ENCODE assay signal across 8 cellular contexts in the genomic region with DNA sequence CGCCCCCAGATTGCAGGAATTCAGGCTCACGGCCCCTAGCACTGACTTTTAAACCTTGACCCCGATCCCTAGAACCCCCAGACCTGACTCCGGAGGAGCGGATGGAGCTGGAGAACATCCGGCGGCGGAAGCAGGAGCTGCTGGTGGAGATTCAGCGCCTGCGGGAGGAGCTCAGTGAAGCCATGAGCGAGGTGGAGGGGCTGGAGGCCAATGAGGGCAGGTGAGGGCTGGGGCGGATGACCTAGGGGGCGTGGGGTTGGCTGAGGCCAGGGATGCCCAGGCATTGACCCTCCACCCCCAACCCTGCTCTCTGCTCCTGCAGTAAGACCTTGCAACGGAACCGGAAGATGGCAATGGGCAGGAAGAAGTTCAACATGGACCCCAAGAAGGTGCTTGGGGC. TPM values are rescaled to one million over a fixed set of nuclear protein-coding genes. Genes with fewer than 3 reads are reported as not detected.
A peak's percentile ranks its signal among the peaks of the same experiment; 100 is the strongest.
DNase-seq lines count a peak whose midpoint lies in the region; ATAC-seq, FAIRE-seq and TF ChIP-seq lines count a peak whose summit lies in the region.

No MANE protein-coding gene starts in this region.

- H3K27ac Mint-ChIP-seq in mesothelial cell of epicardium, result peak overlapping the region; percentile 66

- H3K36me3 Mint-ChIP-seq in mesothelial cell of epicardium, result peaks cover 21% of the 10 kb centered on the region

- H3K27me3 Mint-ChIP-seq in mesothelial cell of epicardium (ENCODE audit: low read depth), result no peaks in the 10 kb centered on the region

- WGBS in aorta, 2 donors, result 63 to 69% methylated on average over 15 of the region's 15 CpGs

- H3K4me1 ChIP-seq in left ventricle myocardium inferior (peaks cover 33% of the 10 kb centered on the region), breast epithelium (peaks cover 4 to 31% of the 10 kb centered on the region in 2 donors), aorta (ENCODE audit: control insufficient read depth in 1 of 2, insufficient read depth in 2 of 2, low read length in 2 of 2) (no peaks in the 10 kb centered on the region)

- no peaks in the 10 kb centered on the region for H3K9me3 Mint-ChIP-seq in mesothelial cell of epicardium

- FAIRE-seq in GM19239 (lab: Jason Lieb, UNC), result no peak

- intact Hi-C loops in left ventricle myocardium inferior (cut with micrococcal nuclease), result no loop called here
- intact Hi-C loops in Right ventricle myocardium inferior (cut with DNase I), result no loop called here
- intact Hi-C loops in breast epithelium (cut with DNase I; ENCODE audit: low total_unique reads), result no loop called here
- intact Hi-C loops in aorta (cut with DNase I), result no loop called here

- no peaks in the 10 kb centered on the region for H3K27me3 ChIP-seq in left ventricle myocardium inferior (ENCODE audit: low read depth)
- no peaks in the 10 kb centered on the region for H3K27me3 ChIP-seq in breast epithelium
- H3K27me3 ChIP-seq in aorta (ENCODE audit: control insufficient read depth in 1 of 2, insufficient read depth in 2 of 2, low read length in 1 of 2), result no peaks in the 10 kb centered on the region

- peak overlapping the region; percentile 96 for H3K4me3 ChIP-seq in left ventricle myocardium inferior
- H3K4me3 ChIP-seq in breast epithelium, result peak overlapping the region; percentile 81 to 96 (median 84)
- H3K4me3 ChIP-seq in aorta (ENCODE audit: low read length in 2 of 2), result peak overlapping the region; percentile 45 to 87

- TF ChIP-seq POLR2A in breast epithelium (IDR thresholded peaks at IDR 0.05), result no peak

- H3K4me3 Mint-ChIP-seq in mesothelial cell of epicardium, result peak overlapping the region; percentile 92

- DNase-seq in left ventricle myocardium inferior (no peak), Right ventricle myocardium inferior (ENCODE audit: missing footprints) (no peak), breast epithelium (ENCODE audit: low spot score in 2 of 2) (no peak), mesothelial cell of epicardium (ENCODE audit: low spot score in 2 of 2, unreplicated experiment in 2 of 2) (no peak), aorta (no peak), GM19239 (ENCODE audit: insufficient read length, low spot score) (no peak)
- DNase-seq in stimulated activated CD4-positive, alpha-beta T cell treated with anti-CD3 and anti-CD28 coated beads, Interleukin-15, amount 100 ng/mL, for 24 hours, result no peak

- H3K27ac ChIP-seq in left ventricle myocardium inferior (replicated peaks) (peak overlapping the region; percentile 99), breast epithelium (peak overlapping the region; percentile 97 to 98), aorta (ENCODE audit: low read depth in 1 of 2, low read length in 2 of 2) (no peak overlapping the region)

- TF ChIP-seq CTCF in left ventricle myocardium inferior (IDR thresholded peaks at IDR 0.05; ENCODE audit: borderline replicate concordance) (no peak), breast epithelium (IDR thresholded peaks at IDR 0.05) (no peak), mesothelial cell of epicardium (IDR thresholded peaks at IDR 0.05; ENCODE audit: unreplicated experiment) (no peak)

- H3K36me3 ChIP-seq in left ventricle myocardium inferior (peaks cover 52% of the 10 kb centered on the region), breast epithelium (no peaks in the 10 kb centered on the region), aorta (ENCODE audit: control insufficient read depth in 1 of 2, insufficient read depth in 2 of 2, low read length in 1 of 2) (peaks cover 4 to 7% of the 10 kb centered on the region in 2 donors)

- H3K9me3 ChIP-seq in left ventricle myocardium inferior (replicated peaks) (no peaks in the 10 kb centered on the region), breast epithelium (no peaks in the 10 kb centered on the region), aorta (ENCODE audit: control insufficient read depth, low read length) (no peaks in the 10 kb centered on the region)

- ATAC-seq in Right ventricle myocardium inferior, result no peak
- no peak for ATAC-seq in aorta (ENCODE audit: low FRiP score)
- ATAC-seq in GM19023 (IDR thresholded peaks at IDR 0.05; ENCODE audit: unreplicated experiment), result no peak

- H3K4me1 Mint-ChIP-seq in mesothelial cell of epicardium, result peaks cover 16% of the 10 kb centered on the region

RNA-seq across cellular contexts. Expression of gene CYTH2, which starts 1.1 kb away (rescaled TPM):
- 32.1 TPM for total RNA-seq in left ventricle myocardium inferior
- 30.7 TPM for total RNA-seq in Right ventricle myocardium inferior
- 10 to 100 TPM; 42.2 to 74.7 (median 70.4) TPM for total RNA-seq in breast epithelium
- 184 to 196 TPM (median 190 TPM) in 3 replicates for total RNA-seq in mesothelial cell of epicardium
- 10 to 100 TPM; 56.8 to 61.2 TPM for total RNA-seq in aorta
- 10 to 100 TPM; 32.7 to 76.6 TPM for polyA plus RNA-seq in aorta

RNA-seq across cellular contexts. Expression of gene KCNJ14, which starts 14.9 kb away (rescaled TPM):
- 0.27 TPM for total RNA-seq in left ventricle myocardium inferior
- total RNA-seq in Right ventricle myocardium inferior, result 0.19 TPM
- total RNA-seq in breast epithelium, result 1 to 10 TPM in 2 of 3 donors, under 1 TPM in 1; 0.80 to 1.6 (median 1.0) TPM
- total RNA-seq in mesothelial cell of epicardium, result 2.7 to 2.8 TPM (median 2.8 TPM) in 3 replicates
- 1 to 10 TPM; 1.1 TPM for total RNA-seq in aorta
- under 1 TPM in 1 of 2 donors, not detected in 1; 0.36 TPM for polyA plus RNA-seq in aorta

RNA-seq across cellular contexts. Expression of gene GRWD1, which starts 24.5 kb away (rescaled TPM):
- total RNA-seq in left ventricle myocardium inferior (17.0 TPM), Right ventricle myocardium inferior (17.7 TPM), breast epithelium (10 to 100 TPM; 25.0 to 35.4 (median 30.1) TPM), mesothelial cell of epicardium (34.0 to 36.5 TPM (median 36.2 TPM) in 3 replicates), aorta (10 to 100 TPM; 21.4 to 25.8 TPM)
- 1 to 10 TPM; 7.0 to 9.0 TPM for polyA plus RNA-seq in aorta

RNA-seq across cellular contexts. Expression of gene LMTK3, which starts 41.4 kb away (rescaled TPM):
- total RNA-seq in left ventricle myocardium inferior, result 1.1 TPM
- 0.70 TPM for total RNA-seq in Right ventricle myocardium inferior
- total RNA-seq in breast epithelium, result 1 to 10 TPM in 2 of 3 donors, not detected in 1; 1.3 to 2.9 TPM
- 19.4 to 21.3 TPM (median 20.4 TPM) in 3 replicates for total RNA-seq in mesothelial cell of epicardium
- total RNA-seq in aorta, result 1 to 10 TPM in 1 of 2 donors, under 1 TPM in 1; 0.71 to 4.2 TPM
- polyA plus RNA-seq in aorta, result 1 to 10 TPM in 1 of 2 donors, under 1 TPM in 1; 0.51 to 1.3 TPM

Comparison
In these comparisons a context has a peak if more than half of its experiments do, and no peak if none do; other contexts are left out.
1. H3K27ac ChIP-seq: peak in left ventricle myocardium inferior (single experiment) and breast epithelium (2 of 2); none in aorta (0 of 2).
2. Peak in every context shown above with its lines, with median percentiles within 50 percentile points of each other: H3K4me3 ChIP-seq.